ENCODE assay signal across 8 cellular contexts in genomic region chrX:154374361-154375155, GRCh38. TPM values are rescaled to one million over a fixed set of nuclear protein-coding genes. Genes with fewer than 3 reads are reported as not detected.
A peak's percentile ranks its signal among the peaks of the same experiment; 100 is the strongest.
DNase-seq lines count a peak whose midpoint lies in the region; FAIRE-seq and TF ChIP-seq lines count a peak whose summit lies in the region.

TSS of gene FLNA (minus strand) at chrX:154374634. CDS start at chrX:154371245, 3,389 bp downstream.

- H3F3A ChIP-seq in SU-DHL-6 (ENCODE audit: insufficient read depth), result no peaks in the 10 kb centered on the region

- peak; percentile 82 for FAIRE-seq in GM12891 (lab: Jason Lieb, UNC)

- H3K4me3 ChIP-seq in SU-DHL-6 (ENCODE audit: insufficient read depth, low read length, poor library complexity, severe bottlenecking), result peak within 1 kb of the TSS; percentile 26
- peak within 1 kb of the TSS; percentile 66 to 75 for H3K4me3 ChIP-seq in vagina

- H3K36me3 ChIP-seq in SU-DHL-6 (ENCODE audit: low read length) (no peaks in the 10 kb centered on the region), vagina (no peaks in the 10 kb centered on the region)

- peaks cover 10% of the 10 kb centered on the region for H3K79me2 ChIP-seq in SU-DHL-6 (ENCODE audit: insufficient read depth, low read length)

- no peaks in the 10 kb centered on the region for H4K20me1 ChIP-seq in SU-DHL-6 (ENCODE audit: low read depth, low read length)

- no peak for DNase-seq in GM12891 (ENCODE audit: insufficient read length, low spot score)
- no peak for DNase-seq in epithelial cell of prostate (ENCODE audit: low read depth, low spot score)
- peak; percentile 35 for DNase-seq in myocyte (ENCODE audit: low read depth)
- no peak for DNase-seq in vagina (ENCODE audit: extremely low spot score in 2 of 2)
- DNase-seq in NCI-H1436 (lab: John Stamatoyannopoulos, UW), result no peak
- no peak for DNase-seq in NCI-H226

- peaks cover 26% of the 10 kb centered on the region for H3K4me1 ChIP-seq in vagina

- intact Hi-C loops in vagina (cut with DNase I), result no loop called here

- H3K27ac ChIP-seq in 22Rv1, result peak within 1 kb of the TSS; percentile 87
- H3K27ac ChIP-seq in SU-DHL-6 (ENCODE audit: low read depth, low read length), result no peak within 1 kb of the TSS
- peak within 1 kb of the TSS; percentile 46 for H3K27ac ChIP-seq in epithelial cell of prostate
- peak within 1 kb of the TSS; percentile 86 for H3K27ac ChIP-seq in vagina

- H2AFZ ChIP-seq in SU-DHL-6 (ENCODE audit: low read depth, low read length, severe bottlenecking), result no peak within 1 kb of the TSS

- H3K4me2 ChIP-seq in SU-DHL-6 (ENCODE audit: low read depth, low read length, poor library complexity, severe bottlenecking), result peak within 1 kb of the TSS; percentile 54

- H3K9me3 ChIP-seq in SU-DHL-6 (ENCODE audit: insufficient read depth, low read length) (no peaks in the 10 kb centered on the region), vagina (no peaks in the 10 kb centered on the region)

- H3K9ac ChIP-seq in SU-DHL-6 (ENCODE audit: low read length), result peak within 1 kb of the TSS; percentile 53

- TF ChIP-seq POLR2A in GM12891 (IDR thresholded peaks at IDR 0.05; ENCODE audit: low read depth, low read length) (no peak), vagina (IDR thresholded peaks at IDR 0.05) (no peak)

- H3K9me2 ChIP-seq in SU-DHL-6 (replicated peaks; ENCODE audit: insufficient read depth, low read length), result no peaks in the 10 kb centered on the region

- TF ChIP-seq CTCF in 22Rv1 (IDR thresholded peaks at IDR 0.05) (no peak), SU-DHL-6 (IDR thresholded peaks at IDR 0.05; ENCODE audit: insufficient read depth, low read length, poor library complexity, severe bottlenecking) (no peak), vagina (IDR thresholded peaks at IDR 0.05) (no peak)

- H3K27me3 ChIP-seq in SU-DHL-6 (ENCODE audit: low read length) (no peaks in the 10 kb centered on the region), vagina (no peaks in the 10 kb centered on the region)

TF ChIP-seq in GM12891, 5 proteins besides CTCF, POLR2A, EP300 and RAD21:
- no peak for TF ChIP-seq SPI1 (IDR thresholded peaks at IDR 0.05; ENCODE audit: low read depth, low read length)
- TF ChIP-seq PAX5 (IDR thresholded peaks at IDR 0.05; ENCODE audit: insufficient read depth, low read length, severe bottlenecking), result no peak
- TF ChIP-seq POLR2AphosphoS5 (IDR thresholded peaks at IDR 0.05; ENCODE audit: low read depth, low read length), result no peak
- TF ChIP-seq TAF1 (IDR thresholded peaks at IDR 0.05; ENCODE audit: low read depth, low read length), result no peak
- TF ChIP-seq POU2F2 (IDR thresholded peaks at IDR 0.05; ENCODE audit: low read depth, low read length), result no peak

RNA-seq across cellular contexts. Expression of gene FLNA, which starts in this region (rescaled TPM):
- 184 TPM for polyA plus RNA-seq in GM12891 (2012; ENCODE audit: low read depth, missing spikeins)
- total RNA-seq in myocyte (410 and 518 TPM in 2 replicates), vagina (1,247 TPM)
- polyA plus RNA-seq in myocyte (2012), result 1,833 TPM
